ENCODE assay signal across 8 cellular contexts in genomic region chr16:58000706-58001676, GRCh38. TPM values are rescaled to one million over a fixed set of nuclear protein-coding genes. Genes with fewer than 3 reads are reported as not detected.
DNase-seq lines count a peak whose midpoint lies in the region; ATAC-seq, FAIRE-seq and TF ChIP-seq lines count a peak whose summit lies in the region.

Gene USB1, plus strand, starts transcription at chr16:58001407. Its CDS starts 77 bp downstream, at chr16:58001484.

- in situ Hi-C loops in SK-MEL-5 (cut with HindIII; ENCODE audit: low pct_unique_long_range_greater_than_20kb, low sequenced_read_pairs), result no loop called here

- DNase-seq in SK-MEL-5 (ENCODE audit: low read depth, low spot score), result peak; percentile 79
- peak; percentile 83 for DNase-seq in activated naive CD4-positive, alpha-beta T cell treated with anti-CD3 and anti-CD28 coated beads, Interleukin-2, amount 50 U/mL, for 16 hours
- DNase-seq in glomerular endothelial cell (ENCODE audit: extremely low read depth, low read depth, low spot score), result no peak
- peak; percentile 95 for DNase-seq in osteocyte (ENCODE audit: extremely low spot score, unreplicated experiment)

- peaks cover 11% of the 10 kb centered on the region for H3K36me3 Mint-ChIP-seq in osteocyte (ENCODE audit: unreplicated experiment)

- H3K4me3 Mint-ChIP-seq in osteocyte (ENCODE audit: unreplicated experiment), result peak within 1 kb of the TSS; percentile 92

- ATAC-seq in GM21786 (IDR thresholded peaks at IDR 0.05; ENCODE audit: unreplicated experiment), result peak; percentile 73

- peaks cover 10% of the 10 kb centered on the region for H3K4me1 ChIP-seq in thymus (ENCODE audit: control insufficient read depth, insufficient read depth, low read length)

- peaks cover 24% of the 10 kb centered on the region for H3K4me1 Mint-ChIP-seq in osteocyte (ENCODE audit: unreplicated experiment)

- peak within 1 kb of the TSS; percentile 93 for H3K4me3 ChIP-seq in thymus (ENCODE audit: low read length)

- no peaks in the 10 kb centered on the region for H3K27me3 ChIP-seq in thymus (ENCODE audit: control insufficient read depth, insufficient read depth)

- peak; percentile 80 for TF ChIP-seq CTCF in osteocyte (IDR thresholded peaks at IDR 0.05)

- H3K36me3 ChIP-seq in KOPT-K1 (ENCODE audit: insufficient read depth, low read length) (peaks cover 49% of the 10 kb centered on the region), thymus (ENCODE audit: control insufficient read depth, insufficient read depth) (peaks cover 34% of the 10 kb centered on the region)

- peak; percentile 21 for FAIRE-seq in G401.6 (lab: Jason Lieb, UNC)

- no peaks in the 10 kb centered on the region for H3K27me3 Mint-ChIP-seq in osteocyte (ENCODE audit: unreplicated experiment)

- WGBS in thymus, result under 1% methylated on average over 81 of the region's 81 CpGs

- H3K27ac ChIP-seq in KOPT-K1 (ENCODE audit: low read depth, low read length, poor library complexity, severe bottlenecking) (peak within 1 kb of the TSS; percentile 62), thymus (ENCODE audit: low read depth) (peak within 1 kb of the TSS; percentile 84)

- H3K27ac Mint-ChIP-seq in osteocyte (ENCODE audit: unreplicated experiment), result peak within 1 kb of the TSS; percentile 79

- H3K9me3 ChIP-seq in KOPT-K1 (ENCODE audit: insufficient read depth, low read length, poor library complexity, severe bottlenecking) (peaks cover 2% of the 10 kb centered on the region), thymus (ENCODE audit: control insufficient read depth) (no peaks in the 10 kb centered on the region)

- no peaks in the 10 kb centered on the region for H3K9me3 Mint-ChIP-seq in osteocyte (ENCODE audit: unreplicated experiment)

RNA-seq across cellular contexts. Expression of gene USB1, which starts in this region (rescaled TPM):
- total RNA-seq in SK-MEL-5 (2014; rRNA removed; shearing (Covaris generic)), result 8.8 and 10.2 TPM in 2 replicates
- 57.5 and 59.3 TPM in 2 replicates for polyA plus RNA-seq in SK-MEL-5 (2015; cell fraction: cytosol; rRNA removed)
- polyA plus RNA-seq in SK-MEL-5 (2015; cell fraction: nucleus; rRNA removed), result 30.6 and 31.7 TPM in 2 replicates
- total RNA-seq in glomerular endothelial cell, result 76.5 and 85.7 TPM in 2 replicates
- total RNA-seq in osteocyte, result 43.4 and 45.5 TPM in 2 replicates
- 31.4 TPM for polyA plus RNA-seq in thymus
